9 cellular contexts compared by ENCODE assay signal in genomic region chr12:6370994-6371754, GRCh38. TPM values are rescaled to one million over a fixed set of nuclear protein-coding genes. Genes with fewer than 3 reads are reported as not detected.
DNase-seq lines count a peak whose midpoint lies in the region; ATAC-seq and TF ChIP-seq lines count a peak whose summit lies in the region.
"Had no signal": no experiment of that assay in that cellular context is flagged by ENCODE, and none has a peak within 500 bp of the region (broad histone marks: within the 10 kb centered on the region; RNA-seq: fewer than 3 reads in every experiment).

No MANE protein-coding gene starts in this region.

- ATAC-seq in activated T-cell treated with anti-CD3 and anti-CD28 coated beads, Interleukin-2, amount 50 U/mL, for 4 hours: no peak
- no peak for ATAC-seq in HG03025 (IDR thresholded peaks at IDR 0.05; ENCODE audit: low FRiP score, unreplicated experiment)

- H3K27ac Mint-ChIP-seq in activated T-cell treated with anti-CD3 and anti-CD28 coated beads, Interleukin-2, amount 50 U/mL, for 24 hours: peak overlapping the region; percentile 84

- H3K9me3 Mint-ChIP-seq in activated T-cell treated with anti-CD3 and anti-CD28 coated beads, Interleukin-2, amount 50 U/mL, for 24 hours: no peaks in the 10 kb centered on the region
- H3K9me3 Mint-ChIP-seq in activated T-cell treated with anti-CD3 and anti-CD28 coated beads, Interleukin-2, amount 50 U/mL, for 4 hours: no peaks in the 10 kb centered on the region

- H3K4me1 ChIP-seq in Peyer's patch (peaks cover 0 to 29% (median 3%) of the 10 kb centered on the region in 4 donors), skeletal muscle satellite cell (ENCODE audit: control insufficient read depth, insufficient read depth, low read length) (peaks cover 54% of the 10 kb centered on the region)

- H3K27me3 ChIP-seq in Peyer's patch (no peaks in the 10 kb centered on the region), skeletal muscle satellite cell (ENCODE audit: control insufficient read depth, insufficient read depth, low read length) (no peaks in the 10 kb centered on the region)

- no peaks in the 10 kb centered on the region for H3K9me3 ChIP-seq in Peyer's patch
- no peaks in the 10 kb centered on the region for H3K9me3 ChIP-seq in skeletal muscle satellite cell (replicated peaks; ENCODE audit: low read length)

- H3K4me2 ChIP-seq in skeletal muscle satellite cell (ENCODE audit: low read length): peak overlapping the region; percentile 48

- H3K36me3 Mint-ChIP-seq in activated T-cell treated with anti-CD3 and anti-CD28 coated beads, Interleukin-2, amount 50 U/mL, for 24 hours (ENCODE audit: low read depth): no peaks in the 10 kb centered on the region
- no peaks in the 10 kb centered on the region for H3K36me3 Mint-ChIP-seq in activated T-cell treated with anti-CD3 and anti-CD28 coated beads, Interleukin-2, amount 50 U/mL, for 4 hours (ENCODE audit: insufficient read depth)

- no peaks in the 10 kb centered on the region for H3K27me3 Mint-ChIP-seq in activated T-cell treated with anti-CD3 and anti-CD28 coated beads, Interleukin-2, amount 50 U/mL, for 24 hours
- peaks cover 2% of the 10 kb centered on the region for H3K27me3 Mint-ChIP-seq in activated T-cell treated with anti-CD3 and anti-CD28 coated beads, Interleukin-2, amount 50 U/mL, for 4 hours (ENCODE audit: low read depth)

- H3K4me3 ChIP-seq in Peyer's patch: peak overlapping the region in 2 of 4 donors; percentile 17 to 21
- H3K4me3 ChIP-seq in fibroblast of mammary gland (ENCODE audit: control insufficient read depth, low read depth, low read length): no peak overlapping the region
- H3K4me3 ChIP-seq in skeletal muscle satellite cell (ENCODE audit: low read length): no peak overlapping the region

- H3K36me3 ChIP-seq in Peyer's patch: no peaks in the 10 kb centered on the region
- no peaks in the 10 kb centered on the region for H3K36me3 ChIP-seq in skeletal muscle satellite cell (ENCODE audit: insufficient read depth, low read length)

- DNase-seq in activated T-cell treated with anti-CD3 and anti-CD28 coated beads, Interleukin-2, amount 50 U/mL, for 24 hours: no peak
- DNase-seq in activated T-cell treated with anti-CD3 and anti-CD28 coated beads, Interleukin-2, amount 50 U/mL, for 4 hours: no peak
- peak in 2 of 3 donors; percentile 78 to 85 for DNase-seq in Peyer's patch
- peak; percentile 77 for DNase-seq in fibroblast of mammary gland (ENCODE audit: low read depth)
- DNase-seq in activated T-cell treated with anti-CD3 and anti-CD28 coated beads, Interleukin-2, amount 50 U/mL, for 1 hour: no peak
- DNase-seq in T-helper 9 cell: no peak
- DNase-seq: DND-41 had no signal

- H3K4me3 Mint-ChIP-seq in activated T-cell treated with anti-CD3 and anti-CD28 coated beads, Interleukin-2, amount 50 U/mL, for 24 hours: no peak overlapping the region
- H3K4me3 Mint-ChIP-seq in activated T-cell treated with anti-CD3 and anti-CD28 coated beads, Interleukin-2, amount 50 U/mL, for 4 hours: no peak overlapping the region

- H3K27ac ChIP-seq in Peyer's patch: peak overlapping the region in 3 of 4 donors; percentile 47 to 81 (median 78)

- peak; percentile 40 to 87 for TF ChIP-seq POLR2A in Peyer's patch (IDR thresholded peaks at IDR 0.05)

- TF ChIP-seq CTCF in Peyer's patch (IDR thresholded peaks at IDR 0.05) (peak in 1 of 6 experiments; percentile 10), fibroblast of mammary gland (conservative IDR thresholded peaks at IDR 0.05; ENCODE audit: control insufficient read depth, insufficient read depth, low read depth, low read length) (peak; percentile 37)

- H3K4me1 Mint-ChIP-seq in activated T-cell treated with anti-CD3 and anti-CD28 coated beads, Interleukin-2, amount 50 U/mL, for 24 hours (ENCODE audit: low read depth): peaks cover 45% of the 10 kb centered on the region
- H3K4me1 Mint-ChIP-seq in activated T-cell treated with anti-CD3 and anti-CD28 coated beads, Interleukin-2, amount 50 U/mL, for 4 hours (ENCODE audit: low read depth): peaks cover 24% of the 10 kb centered on the region

- H3K9ac ChIP-seq in skeletal muscle satellite cell (ENCODE audit: low read depth, low read length): no peak overlapping the region

RNA-seq across cellular contexts. Expression of gene SCNN1A, which starts 4.2 kb away (rescaled TPM):
- under 1 TPM; 0.05 to 0.84 (median 0.15) TPM for total RNA-seq in activated T-cell treated with anti-CD3 and anti-CD28 coated beads, Interleukin-2, amount 50 U/mL, for 4 hours
- 100 to 1,000 TPM in 3 of 4 donors, 10 to 100 TPM in 1; 93.3 to 275 (median 143) TPM for total RNA-seq in Peyer's patch
- total RNA-seq in skeletal muscle satellite cell (2012; rRNA removed): 0.87 and 1.3 TPM in 2 replicates

RNA-seq across cellular contexts. Expression of gene LTBR, which starts 12.8 kb away (rescaled TPM):
- 1 to 10 TPM; 1.0 to 2.8 (median 1.3) TPM for total RNA-seq in activated T-cell treated with anti-CD3 and anti-CD28 coated beads, Interleukin-2, amount 50 U/mL, for 4 hours
- total RNA-seq in Peyer's patch: 100 to 1,000 TPM; 113 to 313 (median 294) TPM
- total RNA-seq in skeletal muscle satellite cell (2012; rRNA removed): 75.8 and 97.8 TPM in 2 replicates

RNA-seq across cellular contexts. Expression of gene TNFRSF1A, which starts 29.3 kb away (rescaled TPM):
- 10 to 100 TPM; 28.0 to 34.5 (median 33.0) TPM for total RNA-seq in activated T-cell treated with anti-CD3 and anti-CD28 coated beads, Interleukin-2, amount 50 U/mL, for 4 hours
- total RNA-seq in Peyer's patch: 100 to 1,000 TPM in 3 of 4 donors, 10 to 100 TPM in 1; 90.8 to 547 (median 393) TPM
- total RNA-seq in skeletal muscle satellite cell (2012; rRNA removed): 173 and 205 TPM in 2 replicates

Comparison
In these comparisons a context has a peak if more than half of its experiments do, and no peak if none do; other contexts are left out.
1. DNase-seq: peak in Peyer's patch (2 of 3) and fibroblast of mammary gland (single experiment); none in activated T-cell treated with anti-CD3 and anti-CD28 coated beads, Interleukin-2, amount 50 U/mL, for 24 hours (single experiment), activated T-cell treated with anti-CD3 and anti-CD28 coated beads, Interleukin-2, amount 50 U/mL, for 4 hours (single experiment), activated T-cell treated with anti-CD3 and anti-CD28 coated beads, Interleukin-2, amount 50 U/mL, for 1 hour (single experiment) and T-helper 9 cell (single experiment).
2. RNA of gene SCNN1A, which starts 4.2 kb away (total RNA-seq): 93.3 to 275 TPM in Peyer's patch; 0.05 to 0.84 TPM in activated T-cell treated with anti-CD3 and anti-CD28 coated beads, Interleukin-2, amount 50 U/mL, for 4 hours; every median in the first group is over 10 times any median in the second.
3. RNA of gene LTBR, which starts 12.8 kb away (total RNA-seq): 113 to 313 TPM in Peyer's patch; 1.0 to 2.8 TPM in activated T-cell treated with anti-CD3 and anti-CD28 coated beads, Interleukin-2, amount 50 U/mL, for 4 hours; every median in the first group is over 10 times any median in the second.